14 cellular contexts compared by ENCODE assay signal in genomic region chr5:180885845-180886529, GRCh38. TPM values are rescaled to one million over a fixed set of nuclear protein-coding genes. Genes with fewer than 3 reads are reported as not detected.
DNase-seq lines count a peak whose midpoint lies in the region; ATAC-seq and TF ChIP-seq lines count a peak whose summit lies in the region.
"Not testable (repeated sequence)": the region's sequence is repeated elsewhere in the genome, so short reads cannot be mapped to it uniquely, and the experiment has no call there.
"Had no signal": no experiment of that assay in that cellular context is flagged by ENCODE, and none has a peak within 500 bp of the region (broad histone marks: within the 10 kb centered on the region; RNA-seq: fewer than 3 reads in every experiment).

No MANE protein-coding gene starts in this region.

- not testable (repeated sequence) for H3K9me3 Mint-ChIP-seq in endodermal cell
- peaks cover 51% of the 10 kb centered on the region for H3K9me3 Mint-ChIP-seq in nephron progenitor cell

- not testable (repeated sequence) for H3K9ac ChIP-seq in HUES6 (ENCODE audit: low read length); endodermal cell (ENCODE audit: extremely low read depth, low read length, poor library complexity, severe bottlenecking)

- H3K4me1 Mint-ChIP-seq in endodermal cell, nephron progenitor cell: not testable (repeated sequence)

- H3K9me3 ChIP-seq in HUES6 (ENCODE audit: control insufficient read depth, insufficient read depth, low read depth, low read length); RWPE2 (ENCODE audit: severe bottlenecking); endodermal cell (ENCODE audit: control insufficient read depth, low read length): not testable (repeated sequence)

- peak; percentile 95 for ATAC-seq in RWPE2 (ENCODE audit: low read depth)

- peaks cover 43% of the 10 kb centered on the region for H3K27me3 Mint-ChIP-seq in endodermal cell (ENCODE audit: insufficient read depth)
- peaks cover 59% of the 10 kb centered on the region for H3K27me3 Mint-ChIP-seq in nephron progenitor cell (ENCODE audit: low read depth, poor library complexity)

- peak overlapping the region; percentile 6; the same call in 1 of the 2 replicates for H3K4me3 ChIP-seq in HUES6 (ENCODE audit: low read depth, low read length)
- H3K4me3 ChIP-seq in RWPE2 (ENCODE audit: severe bottlenecking); endodermal cell (ENCODE audit: low read length): not testable (repeated sequence)

- H3K4me3 Mint-ChIP-seq in endodermal cell, nephron progenitor cell: not testable (repeated sequence)

- 65 to 69% methylated on average over 7 to 11 of the region's 11 CpGs for WGBS in endodermal cell (ENCODE audit: insufficient coverage in 1 of 2, insufficient read length in 1 of 2), 2 experiments

- H3K27me3 ChIP-seq in HUES6 (ENCODE audit: control insufficient read depth, insufficient read depth, low read length); RWPE2 (ENCODE audit: insufficient read depth, poor library complexity, severe bottlenecking); endodermal cell (ENCODE audit: control insufficient read depth, insufficient read depth, low read length, poor library complexity, severe bottlenecking): not testable (repeated sequence)

- TF ChIP-seq CTCF in RWPE2 (IDR thresholded peaks at IDR 0.05; ENCODE audit: poor library complexity, severe bottlenecking); endodermal cell (conservative IDR thresholded peaks at IDR 0.05); nephron progenitor cell (IDR thresholded peaks at IDR 0.05): not testable (repeated sequence)

- H3K27ac ChIP-seq in HUES6 (ENCODE audit: low read depth, low read length); RWPE2 (ENCODE audit: poor library complexity, severe bottlenecking); endodermal cell (ENCODE audit: low read depth, low read length): not testable (repeated sequence)

- H3K27ac Mint-ChIP-seq in endodermal cell, nephron progenitor cell: not testable (repeated sequence)

- H3K4me1 ChIP-seq in HUES6 (ENCODE audit: control insufficient read depth, insufficient read depth, low read length); RWPE2 (ENCODE audit: insufficient read depth, poor library complexity, severe bottlenecking); endodermal cell (ENCODE audit: control insufficient read depth, insufficient read depth, low read length): not testable (repeated sequence)

- not testable (repeated sequence) for H3K36me3 Mint-ChIP-seq in endodermal cell (ENCODE audit: low read depth); nephron progenitor cell (ENCODE audit: low read depth)

- H3K36me3 ChIP-seq in HUES6 (ENCODE audit: control insufficient read depth, insufficient read depth, low read length); RWPE2 (ENCODE audit: low read depth); endodermal cell (ENCODE audit: control insufficient read depth, insufficient read depth, low read length): not testable (repeated sequence)

- peak; percentile 35 for DNase-seq in DMS153 (lab: John Stamatoyannopoulos, UW)
- DNase-seq in NCI-H345 (lab: John Stamatoyannopoulos, UW): peak; percentile 43
- not testable (repeated sequence) for DNase-seq in RWPE2 (ENCODE audit: low spot score)
- peak; percentile 84 for DNase-seq in endodermal cell
- DNase-seq in left kidney (ENCODE audit: low read depth, low spot score): peak; percentile 63
- DNase-seq in nephron progenitor cell: peak; percentile 9

RNA-seq across cellular contexts. Expression of gene BTNL8, which starts 13.0 kb away (rescaled TPM):
- not detected for total RNA-seq in endodermal cell
- polyA plus RNA-seq in endodermal cell (2013, experiment 1 of 2): not detected
- not detected for polyA plus RNA-seq in endodermal cell (2013, experiment 2 of 2)
- total RNA-seq: activated CD4-positive, alpha-beta memory T cell treated with anti-CD3 and anti-CD28 coated beads, Interleukin-2, amount 10 ng/mL, durations not matched to agents 7 days and 5 days; chondrocyte; naive thymus-derived CD8-positive, alpha-beta T cell; osteoblast; smooth muscle cell; T-helper 17 cell had no signal
- polyA plus RNA-seq: naive thymus-derived CD8-positive, alpha-beta T cell; SK-N-SH; smooth muscle cell had no signal

RNA-seq across cellular contexts. Expression of gene ZFP62, which starts 24.9 kb away (rescaled TPM):
- total RNA-seq in endodermal cell: 10 to 100 TPM; 37.3 to 44.6 TPM
- 43.3 TPM for polyA plus RNA-seq in endodermal cell (2013, experiment 1 of 2)
- polyA plus RNA-seq in endodermal cell (2013, experiment 2 of 2): 36.4 TPM
